In the genomic region with DNA sequence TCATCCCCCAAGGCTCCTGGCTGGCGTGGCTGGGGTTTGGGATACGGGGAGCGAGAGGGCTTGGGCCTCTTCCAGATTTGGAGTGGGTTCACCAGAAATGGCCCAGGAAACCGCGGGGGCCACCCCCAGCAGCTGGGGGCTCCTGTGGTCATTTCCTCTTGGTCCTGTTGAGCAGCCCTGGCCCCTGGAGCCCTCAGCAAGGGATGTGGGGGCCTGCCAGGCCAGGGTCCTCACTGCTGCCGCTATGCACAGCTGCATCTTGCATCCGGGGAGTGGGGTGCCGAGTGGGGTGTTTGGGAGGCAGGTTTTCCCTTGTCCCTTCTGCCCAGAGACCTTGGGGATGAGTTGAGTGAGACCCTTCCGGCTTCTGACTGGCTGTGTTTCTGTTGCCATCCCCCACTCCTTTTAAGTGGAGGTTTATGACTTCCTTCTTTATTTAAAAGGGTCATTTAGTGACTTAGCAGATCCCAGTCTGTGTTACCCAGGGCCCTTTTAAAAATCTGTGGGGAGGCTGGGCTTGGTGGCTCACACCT, we compare ENCODE assay signal across 10 cellular contexts.
DNase-seq lines count a peak whose midpoint lies in the region; ATAC-seq and TF ChIP-seq lines count a peak whose summit lies in the region.
"Had no signal": no experiment of that assay in that cellular context is flagged by ENCODE, and none has a peak within 500 bp of the region (broad histone marks: within the 10 kb centered on the region; RNA-seq: fewer than 3 reads in every experiment).

No MANE protein-coding gene starts in this region.

- TF ChIP-seq POLR2A in upper lobe of left lung (IDR thresholded peaks at IDR 0.05) = no peak

- H3K9me3 ChIP-seq in liver (ENCODE audit: control insufficient read depth in 4 of 4, low read length in 3 of 4) (no peaks in the 10 kb centered on the region), upper lobe of left lung (no peaks in the 10 kb centered on the region)

- POLR2A ChIA-PET in activated CD4-positive, alpha-beta memory T cell treated with anti-CD3 and anti-CD28 coated beads, Interleukin-2, amount 10 ng/mL, durations not matched to agents 7 days and 5 days (lab: Charles Lee) = interaction anchor here (0.9 to 9.0 kb wide), 15 partner anchors 8 to 726 kb away, joined by 4 to 164 read pairs (median 6); a partner anchor contains a TSS

- peaks cover 9% of the 10 kb centered on the region for H3K36me3 Mint-ChIP-seq in activated naive CD4-positive, alpha-beta T cell treated with anti-CD3 and anti-CD28 coated beads, Interleukin-2, amount 50 U/mL, for 24 hours
- peaks cover 65% of the 10 kb centered on the region for H3K36me3 Mint-ChIP-seq in activated CD4-positive, alpha-beta memory T cell treated with anti-CD3 and anti-CD28 coated beads, Interleukin-2, amount 10 ng/mL, durations not matched to agents 7 days and 5 days (ENCODE audit: low read depth)

- H3K4me1 Mint-ChIP-seq in activated naive CD4-positive, alpha-beta T cell treated with anti-CD3 and anti-CD28 coated beads, Interleukin-2, amount 50 U/mL, for 24 hours = peaks cover 64% of the 10 kb centered on the region
- peaks cover 89% of the 10 kb centered on the region for H3K4me1 Mint-ChIP-seq in activated CD4-positive, alpha-beta memory T cell treated with anti-CD3 and anti-CD28 coated beads, Interleukin-2, amount 10 ng/mL, durations not matched to agents 7 days and 5 days

- ATAC-seq in upper lobe of left lung (ENCODE audit: low FRiP score in 2 of 2) (no peak), GM19463 (IDR thresholded peaks at IDR 0.05; ENCODE audit: unreplicated experiment) (no peak), GM18511 (IDR thresholded peaks at IDR 0.05; ENCODE audit: unreplicated experiment) (no peak)

- no peaks in the 10 kb centered on the region for H3K9me3 Mint-ChIP-seq in activated naive CD4-positive, alpha-beta T cell treated with anti-CD3 and anti-CD28 coated beads, Interleukin-2, amount 50 U/mL, for 24 hours
- H3K9me3 Mint-ChIP-seq in activated CD4-positive, alpha-beta memory T cell treated with anti-CD3 and anti-CD28 coated beads, Interleukin-2, amount 10 ng/mL, durations not matched to agents 7 days and 5 days = no peaks in the 10 kb centered on the region

- no peak for TF ChIP-seq EP300 in upper lobe of left lung (IDR thresholded peaks at IDR 0.05)

- H3K27ac Mint-ChIP-seq in activated naive CD4-positive, alpha-beta T cell treated with anti-CD3 and anti-CD28 coated beads, Interleukin-2, amount 50 U/mL, for 24 hours = peak overlapping the region; percentile 99
- peak overlapping the region; percentile 99 for H3K27ac Mint-ChIP-seq in activated CD4-positive, alpha-beta memory T cell treated with anti-CD3 and anti-CD28 coated beads, Interleukin-2, amount 10 ng/mL, durations not matched to agents 7 days and 5 days

- CTCF ChIA-PET in activated CD4-positive, alpha-beta memory T cell treated with anti-CD3 and anti-CD28 coated beads, Interleukin-2, amount 10 ng/mL, durations not matched to agents 7 days and 5 days (lab: Charles Lee) = interaction anchor here (0.8 to 3.3 kb wide), 11 partner anchors 9 to 60 kb away, joined by 3 to 17 read pairs (median 4); no protein-coding TSS in a partner anchor

- DNase-seq in activated naive CD4-positive, alpha-beta T cell (lab: John Stamatoyannopoulos, UW) = no peak
- DNase-seq in activated CD4-positive, alpha-beta memory T cell treated with anti-CD3 and anti-CD28 coated beads, Interleukin-2, amount 10 ng/mL, durations not matched to agents 7 days and 5 days = no peak
- DNase-seq in upper lobe of left lung (peak in 1 of 2 donors; percentile 50), activated gamma-delta T cell treated with Interleukin-2 at 50 U/mL for 16 hours (no peak)
- DNase-seq: HCEC 1CT had no signal

- H3K4me1 ChIP-seq in liver (ENCODE audit: control insufficient read depth in 4 of 4, insufficient read depth in 4 of 4, low read length in 3 of 4) (peaks cover 9 to 23% (median 18%) of the 10 kb centered on the region in 4 donors), upper lobe of left lung (peaks cover 53 to 88% (median 62%) of the 10 kb centered on the region in 4 donors)

- TF ChIP-seq CTCF in liver (IDR thresholded peaks at IDR 0.05; ENCODE audit: low read depth, low read length, missing input control) = no peak
- no peak for TF ChIP-seq CTCF in upper lobe of left lung (IDR thresholded peaks at IDR 0.05)

- TF ChIP-seq RAD21 in liver (IDR thresholded peaks at IDR 0.05) = no peak

- H3K4me3 Mint-ChIP-seq in activated naive CD4-positive, alpha-beta T cell treated with anti-CD3 and anti-CD28 coated beads, Interleukin-2, amount 50 U/mL, for 24 hours = peak overlapping the region; percentile 94
- H3K4me3 Mint-ChIP-seq in activated CD4-positive, alpha-beta memory T cell treated with anti-CD3 and anti-CD28 coated beads, Interleukin-2, amount 10 ng/mL, durations not matched to agents 7 days and 5 days = peak overlapping the region; percentile 90

- H3K27me3 Mint-ChIP-seq in activated naive CD4-positive, alpha-beta T cell treated with anti-CD3 and anti-CD28 coated beads, Interleukin-2, amount 50 U/mL, for 24 hours = no peaks in the 10 kb centered on the region
- H3K27me3 Mint-ChIP-seq in activated CD4-positive, alpha-beta memory T cell treated with anti-CD3 and anti-CD28 coated beads, Interleukin-2, amount 10 ng/mL, durations not matched to agents 7 days and 5 days = no peaks in the 10 kb centered on the region

- no peaks in the 10 kb centered on the region for H3K36me3 ChIP-seq in liver (ENCODE audit: control insufficient read depth in 4 of 4, insufficient read depth in 3 of 4, low read depth in 1 of 4, low read length in 3 of 4)
- no peaks in the 10 kb centered on the region for H3K36me3 ChIP-seq in upper lobe of left lung

- H3K4me3 ChIP-seq in liver (ENCODE audit: low read depth in 1 of 3, low read length in 3 of 3) = no peak overlapping the region
- H3K4me3 ChIP-seq in upper lobe of left lung = peak overlapping the region in 1 of 4 donors; percentile 7
- H3K4me3 ChIP-seq: dorsolateral prefrontal cortex had no signal

- H3K9ac ChIP-seq in liver (ENCODE audit: low read depth in 1 of 2, low read length in 2 of 2) = no peak overlapping the region

- H3K27me3 ChIP-seq in liver (ENCODE audit: control insufficient read depth in 4 of 4, insufficient read depth in 4 of 4, low read length in 3 of 4) (no peaks in the 10 kb centered on the region), upper lobe of left lung (no peaks in the 10 kb centered on the region)
- H3K27me3 ChIP-seq: dorsolateral prefrontal cortex had no signal

- 70% methylated on average over 9 of the region's 9 CpGs for WGBS in liver
- 41 to 64% methylated on average over 5 to 7 of the region's 9 CpGs for WGBS in upper lobe of left lung, 2 donors

- peak overlapping the region; percentile 21 to 68 for H3K27ac ChIP-seq in liver (ENCODE audit: low read depth in 1 of 2, low read length in 2 of 2)
- H3K27ac ChIP-seq in upper lobe of left lung = peak overlapping the region; percentile 51 to 82 (median 68)

TF ChIP-seq in liver, 16 proteins besides CTCF, POLR2A, EP300 and RAD21 (continues in another document):
- TF ChIP-seq HNF4G (IDR thresholded peaks at IDR 0.05) = no peak
- TF ChIP-seq NR2F2 (IDR thresholded peaks at IDR 0.05) = no peak
- TF ChIP-seq GABPA (IDR thresholded peaks at IDR 0.05 in 1 of 2, conservative IDR thresholded peaks at IDR 0.05 in 1 of 2) = no peak
- TF ChIP-seq RXRA (IDR thresholded peaks at IDR 0.05) = no peak
- TF ChIP-seq, protein P1, sequence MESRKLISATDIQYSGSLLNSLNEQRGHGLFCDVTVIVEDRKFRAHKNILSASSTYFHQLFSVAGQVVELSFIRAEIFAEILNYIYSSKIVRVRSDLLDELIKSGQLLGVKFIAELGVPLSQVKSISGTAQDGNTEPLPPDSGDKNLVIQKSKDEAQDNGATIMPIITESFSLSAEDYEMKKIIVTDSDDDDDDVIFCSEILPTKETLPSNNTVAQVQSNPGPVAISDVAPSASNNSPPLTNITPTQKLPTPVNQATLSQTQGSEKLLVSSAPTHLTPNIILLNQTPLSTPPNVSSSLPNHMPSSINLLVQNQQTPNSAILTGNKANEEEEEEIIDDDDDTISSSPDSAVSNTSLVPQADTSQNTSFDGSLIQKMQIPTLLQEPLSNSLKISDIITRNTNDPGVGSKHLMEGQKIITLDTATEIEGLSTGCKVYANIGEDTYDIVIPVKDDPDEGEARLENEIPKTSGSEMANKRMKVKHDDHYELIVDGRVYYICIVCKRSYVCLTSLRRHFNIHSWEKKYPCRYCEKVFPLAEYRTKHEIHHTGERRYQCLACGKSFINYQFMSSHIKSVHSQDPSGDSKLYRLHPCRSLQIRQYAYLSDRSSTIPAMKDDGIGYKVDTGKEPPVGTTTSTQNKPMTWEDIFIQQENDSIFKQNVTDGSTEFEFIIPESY (IDR thresholded peaks at IDR 0.05) = no peak
- no peak for TF ChIP-seq SP1 (IDR thresholded peaks at IDR 0.05)
- TF ChIP-seq, protein P2, sequence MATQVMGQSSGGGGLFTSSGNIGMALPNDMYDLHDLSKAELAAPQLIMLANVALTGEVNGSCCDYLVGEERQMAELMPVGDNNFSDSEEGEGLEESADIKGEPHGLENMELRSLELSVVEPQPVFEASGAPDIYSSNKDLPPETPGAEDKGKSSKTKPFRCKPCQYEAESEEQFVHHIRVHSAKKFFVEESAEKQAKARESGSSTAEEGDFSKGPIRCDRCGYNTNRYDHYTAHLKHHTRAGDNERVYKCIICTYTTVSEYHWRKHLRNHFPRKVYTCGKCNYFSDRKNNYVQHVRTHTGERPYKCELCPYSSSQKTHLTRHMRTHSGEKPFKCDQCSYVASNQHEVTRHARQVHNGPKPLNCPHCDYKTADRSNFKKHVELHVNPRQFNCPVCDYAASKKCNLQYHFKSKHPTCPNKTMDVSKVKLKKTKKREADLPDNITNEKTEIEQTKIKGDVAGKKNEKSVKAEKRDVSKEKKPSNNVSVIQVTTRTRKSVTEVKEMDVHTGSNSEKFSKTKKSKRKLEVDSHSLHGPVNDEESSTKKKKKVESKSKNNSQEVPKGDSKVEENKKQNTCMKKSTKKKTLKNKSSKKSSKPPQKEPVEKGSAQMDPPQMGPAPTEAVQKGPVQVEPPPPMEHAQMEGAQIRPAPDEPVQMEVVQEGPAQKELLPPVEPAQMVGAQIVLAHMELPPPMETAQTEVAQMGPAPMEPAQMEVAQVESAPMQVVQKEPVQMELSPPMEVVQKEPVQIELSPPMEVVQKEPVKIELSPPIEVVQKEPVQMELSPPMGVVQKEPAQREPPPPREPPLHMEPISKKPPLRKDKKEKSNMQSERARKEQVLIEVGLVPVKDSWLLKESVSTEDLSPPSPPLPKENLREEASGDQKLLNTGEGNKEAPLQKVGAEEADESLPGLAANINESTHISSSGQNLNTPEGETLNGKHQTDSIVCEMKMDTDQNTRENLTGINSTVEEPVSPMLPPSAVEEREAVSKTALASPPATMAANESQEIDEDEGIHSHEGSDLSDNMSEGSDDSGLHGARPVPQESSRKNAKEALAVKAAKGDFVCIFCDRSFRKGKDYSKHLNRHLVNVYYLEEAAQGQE (IDR thresholded peaks at IDR 0.05) = no peak
- TF ChIP-seq FOXA1 (IDR thresholded peaks at IDR 0.05) = no peak
- no peak for TF ChIP-seq EGR1 (IDR thresholded peaks at IDR 0.05; ENCODE audit: low read depth in 2 of 2)
- no peak for TF ChIP-seq HNF4A (conservative IDR thresholded peaks at IDR 0.05)
- TF ChIP-seq TAF1 (conservative IDR thresholded peaks at IDR 0.05) = no peak
